In the genomic region with DNA sequence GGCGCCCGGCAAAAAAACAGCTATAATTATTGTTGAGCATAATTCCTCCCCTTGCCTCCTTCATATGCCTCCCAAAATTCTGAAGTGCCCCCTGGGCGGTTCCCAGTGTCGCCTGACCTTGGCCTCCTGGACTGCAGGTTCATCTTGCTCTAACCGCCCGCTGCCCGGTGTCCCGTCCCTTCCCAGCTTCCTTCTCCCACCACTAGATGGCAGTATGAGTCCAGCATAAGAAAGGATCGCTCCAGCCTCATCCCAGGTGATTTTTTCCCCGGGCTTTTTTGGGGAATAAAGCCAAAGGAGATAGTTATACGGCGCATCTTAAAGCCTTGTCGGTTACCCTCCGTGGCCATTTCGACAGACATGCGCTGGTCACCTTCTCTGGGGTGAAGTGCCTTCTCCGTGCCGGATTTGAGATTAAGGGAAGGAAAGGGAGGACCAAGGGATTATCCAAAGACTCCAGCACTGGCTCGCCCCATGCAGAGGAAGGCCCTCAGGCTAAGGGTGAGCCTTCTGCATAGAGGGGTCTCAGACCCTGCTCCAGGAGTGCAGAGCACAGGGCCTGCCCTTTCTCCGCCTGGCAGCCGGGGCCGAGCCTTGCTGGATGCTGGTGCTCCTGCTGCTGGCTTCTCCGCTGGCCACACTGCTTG, we compare ENCODE assay signal across 8 cellular contexts. TPM values are rescaled to one million over a fixed set of nuclear protein-coding genes. Genes with fewer than 3 reads are reported as not detected.
DNase-seq lines count a peak whose midpoint lies in the region; ATAC-seq and TF ChIP-seq lines count a peak whose summit lies in the region.

No MANE protein-coding gene starts in this region.

- H3K4me1 Mint-ChIP-seq in CD4-positive, alpha-beta T cell (ENCODE audit: low read depth), result no peaks in the 10 kb centered on the region

- DNase-seq in CD4-positive, alpha-beta T cell, result peak; percentile 27 to 56 (median 38)
- no peak for DNase-seq in HFF-Myc (ENCODE audit: extremely low read depth, low read depth)
- DNase-seq in NCI-H446 treated with DMSO at 0.1 percent for 48 hours (lab: John Stamatoyannopoulos, UW), result peak; percentile 15
- DNase-seq in activated CD4-positive, alpha-beta T cell treated with anti-CD3 and anti-CD28 coated beads, Interleukin-2, amount 50 U/mL, for 4 hours, result peak; percentile 39 to 42
- DNase-seq in dorsolateral prefrontal cortex, result peak; percentile 44 to 84 (median 72)
- peak; percentile 50 to 78 (median 71) for DNase-seq in right lobe of liver
- peak; percentile 9 for DNase-seq in stimulated activated CD8-positive, alpha-beta memory T cell treated with anti-CD3 and anti-CD28 coated beads, Interleukin-12 subunit alpha, Interleukin-12 subunit beta, amount 100 ng/mL, for 4 hours (ENCODE audit: low read depth)

- CTCF ChIA-PET in CD4-positive, alpha-beta T cell (lab: Charles Lee), result interaction anchor here (0.5 to 2.3 kb wide), 10 partner anchors 9 to 1145 kb away, joined by 3 to 14 read pairs (median 4); no protein-coding TSS in a partner anchor

- H3K27ac Mint-ChIP-seq in CD4-positive, alpha-beta T cell, result no peak overlapping the region

- H3K36me3 ChIP-seq in right lobe of liver, result no peaks in the 10 kb centered on the region

- no peaks in the 10 kb centered on the region for H3K9me3 ChIP-seq in CD4-positive, alpha-beta T cell (ENCODE audit: control insufficient read depth, low read length)
- no peaks in the 10 kb centered on the region for H3K9me3 ChIP-seq in right lobe of liver

- no peaks in the 10 kb centered on the region for H3K4me1 ChIP-seq in right lobe of liver

- peak; percentile 94 for TF ChIP-seq CTCF in CD4-positive, alpha-beta T cell (IDR thresholded peaks at IDR 0.05)
- peak; percentile 88 for TF ChIP-seq CTCF in HFF-Myc (IDR thresholded peaks at IDR 0.05; ENCODE audit: low read depth, low read length, missing control alignments)
- peak; percentile 77 to 99 (median 96) for TF ChIP-seq CTCF in dorsolateral prefrontal cortex (IDR thresholded peaks at IDR 0.05 in 54 of 56, conservative IDR thresholded peaks at IDR 0.05 in 2 of 56; ENCODE audit: low read depth in 1 of 56, partially characterized antibody in 56 of 56)
- TF ChIP-seq CTCF in right lobe of liver (IDR thresholded peaks at IDR 0.05), result peak; percentile 90 to 97 (median 92)

- no peak for TF ChIP-seq POLR2A in right lobe of liver (IDR thresholded peaks at IDR 0.05)

- H3K9me3 Mint-ChIP-seq in CD4-positive, alpha-beta T cell, result no peaks in the 10 kb centered on the region

- H3K36me3 Mint-ChIP-seq in CD4-positive, alpha-beta T cell (ENCODE audit: low read depth), result no peaks in the 10 kb centered on the region

- WGBS in right lobe of liver (ENCODE audit: insufficient coverage, low coverage, low lambda C conversion rate, missing lambda C conversion rate), result 13% methylated on average over 21 of the region's 23 CpGs

- H3K4me3 ChIP-seq in HFF-Myc (replicated peaks; ENCODE audit: low read depth, low read length) (no peak overlapping the region), dorsolateral prefrontal cortex (peak overlapping the region; percentile 10 to 67 (median 44)), right lobe of liver (no peak overlapping the region)

- no peak overlapping the region for H3K27ac ChIP-seq in CD4-positive, alpha-beta T cell (ENCODE audit: low read depth, low read length)
- H3K27ac ChIP-seq in dorsolateral prefrontal cortex (peak overlapping the region in 6 of 59 donors; percentile 5 to 66 (median 54)), right lobe of liver (no peak overlapping the region)

- peaks cover 5% of the 10 kb centered on the region for H3K27me3 Mint-ChIP-seq in CD4-positive, alpha-beta T cell

- no peak overlapping the region for H3K4me3 Mint-ChIP-seq in CD4-positive, alpha-beta T cell

- ATAC-seq in CD4-positive, alpha-beta T cell (ENCODE audit: poor library complexity), result peak; percentile 68
- ATAC-seq in right lobe of liver (peak; percentile 97 to 99 (median 98)), GM19452 (IDR thresholded peaks at IDR 0.05; ENCODE audit: unreplicated experiment) (no peak)

- intact Hi-C loops in CD4-positive, alpha-beta T cell (cut with DNase I, micrococcal nuclease), result loop anchor here (1.0 to 10.0 kb wide), 6 partner anchors 257 to 841 kb away; no protein-coding TSS in a partner anchor
- intact Hi-C loops in dorsolateral prefrontal cortex (cut with DNase I), result loop anchor here (2.0 to 10.0 kb wide), 9 partner anchors 61 to 559 kb away; a partner anchor contains a TSS
- intact Hi-C loops in right lobe of liver (cut with DNase I), result loop anchor here (5.0 kb wide), 2 partner anchors 259 to 269 kb away; no protein-coding TSS in a partner anchor

- H3K27me3 ChIP-seq in CD4-positive, alpha-beta T cell (ENCODE audit: control insufficient read depth, insufficient read depth, low read length), result no peaks in the 10 kb centered on the region
- H3K27me3 ChIP-seq in dorsolateral prefrontal cortex (no peaks in the 10 kb centered on the region), right lobe of liver (no peaks in the 10 kb centered on the region)

- POLR2A ChIA-PET in CD4-positive, alpha-beta T cell (lab: Charles Lee), result interaction anchor here (0.7 to 0.9 kb wide), 2 partner anchors 556 to 634 kb away, joined by 3 read pairs; no protein-coding TSS in a partner anchor

RNA-seq across cellular contexts. Expression of a gene that starts 45.8 kb away (rescaled TPM):
- 100 to 1,000 TPM; 549 to 585 TPM for total RNA-seq in CD4-positive, alpha-beta T cell
- total RNA-seq in dorsolateral prefrontal cortex (100 to 1,000 TPM in 21 of 120 experiments, 10 to 100 TPM in 99; 66.0 to 127 (median 89.1) TPM), right lobe of liver (10 to 100 TPM; 31.0 to 68.5 (median 49.6) TPM)

Comparison
In these comparisons a context has a peak if more than half of its experiments do, and no peak if none do; other contexts are left out.
1. H3K4me3 ChIP-seq: peak in dorsolateral prefrontal cortex (59 of 59); none in HFF-Myc (single experiment) and right lobe of liver (0 of 3).
2. RNA of a gene that starts 45.8 kb away (total RNA-seq): 549 to 585 TPM in CD4-positive, alpha-beta T cell; 66.0 to 127 TPM in dorsolateral prefrontal cortex and 31.0 to 68.5 TPM in right lobe of liver; every median in the first group is over 4 times any median in the second.
3. Peak in every context shown above with its lines, with median percentiles within 50 percentile points of each other: CTCF ChIP-seq.